In genomic region chr10:61130366-61130765, GRCh38 we compare ENCODE assay signal across 26 cellular contexts.
DNase-seq lines count a peak whose midpoint lies in the region; TF ChIP-seq lines count a peak whose summit lies in the region.
"Had no signal": no experiment of that assay in that cellular context is flagged by ENCODE, and none has a peak within 500 bp of the region (broad histone marks: within the 10 kb centered on the region; RNA-seq: fewer than 3 reads in every experiment).

No MANE protein-coding gene starts in this region.

- TF ChIP-seq CTCF in fibroblast of lung (conservative IDR thresholded peaks at IDR 0.05 in 1 of 2, IDR thresholded peaks at IDR 0.05 in 1 of 2; ENCODE audit: low read depth in 1 of 2, low read length in 2 of 2): no peak
- no peak for TF ChIP-seq CTCF in progenitor cell of endocrine pancreas (IDR thresholded peaks at IDR 0.05; ENCODE audit: unreplicated experiment)
- TF ChIP-seq CTCF in uterus (IDR thresholded peaks at IDR 0.05): no peak

- H3K27ac Mint-ChIP-seq in progenitor cell of endocrine pancreas: peak overlapping the region; percentile 16
- H3K27ac Mint-ChIP-seq: activated naive CD8-positive, alpha-beta T cell treated with anti-CD3 and anti-CD28 coated beads, Interleukin-2, amount 50 U/mL, for 24 hours; brain; CD8-positive, alpha-beta memory T cell; H9; natural killer cell; T-helper 1 cell treated with Interleukin-12 subunit alpha and Interleukin-12 subunit beta and Interleukin-4 antibody, amounts not matched to agents 30 μg/mL and 1 μg/mL, for 36 hours had no signal

- H3K4me3 Mint-ChIP-seq in progenitor cell of endocrine pancreas (ENCODE audit: low read depth): no peak overlapping the region
- H3K4me3 Mint-ChIP-seq: activated naive CD8-positive, alpha-beta T cell treated with anti-CD3 and anti-CD28 coated beads, Interleukin-2, amount 50 U/mL, for 24 hours; brain; CD8-positive, alpha-beta memory T cell; H9; natural killer cell; T-helper 1 cell treated with Interleukin-12 subunit alpha and Interleukin-12 subunit beta and Interleukin-4 antibody, amounts not matched to agents 30 μg/mL and 1 μg/mL, for 36 hours had no signal

- TF ChIP-seq POLR2A in uterus (IDR thresholded peaks at IDR 0.05): no peak

- H3K27ac ChIP-seq in fibroblast of lung (ENCODE audit: insufficient read depth, low read length): no peak overlapping the region
- H3K27ac ChIP-seq in uterus: no peak overlapping the region
- H3K27ac ChIP-seq: KMS-11, skin epidermis, suprapubic skin, upper lobe of left lung had no signal

- H3K36me3 Mint-ChIP-seq in progenitor cell of endocrine pancreas (ENCODE audit: insufficient read depth): no peaks in the 10 kb centered on the region
- H3K36me3 Mint-ChIP-seq: brain; CD8-positive, alpha-beta memory T cell; natural killer cell had no signal

- no peaks in the 10 kb centered on the region for H3K27me3 Mint-ChIP-seq in progenitor cell of endocrine pancreas

- no peaks in the 10 kb centered on the region for H3K79me2 ChIP-seq in fibroblast of lung (ENCODE audit: control insufficient read depth, insufficient read depth, low read length)

- no peak overlapping the region for H3K4me2 ChIP-seq in fibroblast of lung (ENCODE audit: extremely low read depth, insufficient read depth, low read length)
- H3K4me2 ChIP-seq: KMS-11 had no signal

- H4K20me1 ChIP-seq in fibroblast of lung (ENCODE audit: control insufficient read depth, extremely low read depth, insufficient read depth, low read length): no peaks in the 10 kb centered on the region

- no peaks in the 10 kb centered on the region for H3K4me1 ChIP-seq in fibroblast of lung (ENCODE audit: control insufficient read depth, extremely low read depth, insufficient read depth, low read length)
- H3K4me1 ChIP-seq in uterus: no peaks in the 10 kb centered on the region
- H3K4me1 ChIP-seq: BE2C, suprapubic skin, upper lobe of left lung had no signal

- no peak overlapping the region for H3K9ac ChIP-seq in fibroblast of lung (ENCODE audit: insufficient read depth, low read length)
- H3K9ac ChIP-seq: KMS-11 had no signal

- H3K9me3 ChIP-seq in fibroblast of lung (ENCODE audit: control insufficient read depth, insufficient read depth, low read depth, low read length) (no peaks in the 10 kb centered on the region), uterus (no peaks in the 10 kb centered on the region)
- H3K9me3 ChIP-seq: BE2C, suprapubic skin, upper lobe of left lung had no signal

- intact Hi-C loops in uterus (cut with DNase I; ENCODE audit: low total_unique reads): no loop called here

- H3K4me3 ChIP-seq in fibroblast of lung (replicated peaks in 1 of 4; ENCODE audit: control extremely low read depth in 1 of 4, insufficient read depth in 1 of 4, low read depth in 3 of 4, low read length in 4 of 4): no peak overlapping the region
- no peak overlapping the region for H3K4me3 ChIP-seq in uterus
- H3K4me3 ChIP-seq: skin epidermis, suprapubic skin, upper lobe of left lung had no signal

- H3K9me3 Mint-ChIP-seq in progenitor cell of endocrine pancreas (ENCODE audit: low read depth): peaks cover 15% of the 10 kb centered on the region
- H3K9me3 Mint-ChIP-seq: natural killer cell; T-helper 1 cell treated with Interleukin-12 subunit alpha and Interleukin-12 subunit beta and Interleukin-4 antibody, amounts not matched to agents 30 μg/mL and 1 μg/mL, for 36 hours had no signal

- peaks cover 18% of the 10 kb centered on the region for H3K4me1 Mint-ChIP-seq in progenitor cell of endocrine pancreas (ENCODE audit: low read depth)

- no peak overlapping the region for H2AFZ ChIP-seq in fibroblast of lung (ENCODE audit: low read length)

- H3K36me3 ChIP-seq in fibroblast of lung (ENCODE audit: control insufficient read depth, insufficient read depth, low read length) (no peaks in the 10 kb centered on the region), uterus (no peaks in the 10 kb centered on the region)
- H3K36me3 ChIP-seq: BE2C, suprapubic skin, upper lobe of left lung had no signal

- H3K27me3 ChIP-seq in fibroblast of lung (ENCODE audit: control insufficient read depth, insufficient read depth, low read length): peaks cover 2% of the 10 kb centered on the region
- H3K27me3 ChIP-seq in uterus: no peaks in the 10 kb centered on the region
- H3K27me3 ChIP-seq: BE2C, suprapubic skin, upper lobe of left lung had no signal

- DNase-seq in EH (ENCODE audit: low read depth) (peak; percentile 52), amniotic epithelial cell (ENCODE audit: low read depth) (peak; percentile 10), fibroblast of lung (ENCODE audit: low read depth in 2 of 2) (peak; percentile 13 to 69), progenitor cell of endocrine pancreas (ENCODE audit: low spot score, unreplicated experiment) (no peak), epidermal melanocyte (ENCODE audit: insufficient read length, low spot score) (no peak), NCI-H510A treated with DMSO at 0.1 percent for 48 hours (lab: John Stamatoyannopoulos, UW) (no peak), NCI-H524 treated with DMSO at 0.1 percent for 48 hours (lab: John Stamatoyannopoulos, UW) (no peak), uterus (no peak)
- DNase-seq: activated CD4-positive, CD25-positive, alpha-beta regulatory T cell; activated gamma-delta T cell treated with Interleukin-2 at 50 U/mL for 16 hours; activated naive CD8-positive, alpha-beta T cell treated with anti-CD3 and anti-CD28 coated beads, Interleukin-2, amount 50 U/mL, for 24 hours; activated T-cell treated with anti-CD3 and anti-CD28 coated beads, Interleukin-2, amount 50 U/mL, for 48 hours; BE2C; CD8-positive, alpha-beta memory T cell; H9; natural killer cell; NCI-H2029; NCI-H526 treated with DMSO at 0.1 percent for 48 hours; Right ventricle myocardium superior; stimulated activated naive CD4-positive, alpha-beta T cell; upper lobe of left lung had no signal

Comparison
In these comparisons a context has a peak if more than half of its experiments do, and no peak if none do; other contexts are left out.
1. DNase-seq: peak in EH (single experiment), amniotic epithelial cell (single experiment) and fibroblast of lung (2 of 2); none in progenitor cell of endocrine pancreas (single experiment), epidermal melanocyte (single experiment), NCI-H510A treated with DMSO at 0.1 percent for 48 hours (single experiment), NCI-H524 treated with DMSO at 0.1 percent for 48 hours (single experiment) and uterus (0 of 2).